Comparison of ENCODE assay signal across 8 cellular contexts in the genomic region with DNA sequence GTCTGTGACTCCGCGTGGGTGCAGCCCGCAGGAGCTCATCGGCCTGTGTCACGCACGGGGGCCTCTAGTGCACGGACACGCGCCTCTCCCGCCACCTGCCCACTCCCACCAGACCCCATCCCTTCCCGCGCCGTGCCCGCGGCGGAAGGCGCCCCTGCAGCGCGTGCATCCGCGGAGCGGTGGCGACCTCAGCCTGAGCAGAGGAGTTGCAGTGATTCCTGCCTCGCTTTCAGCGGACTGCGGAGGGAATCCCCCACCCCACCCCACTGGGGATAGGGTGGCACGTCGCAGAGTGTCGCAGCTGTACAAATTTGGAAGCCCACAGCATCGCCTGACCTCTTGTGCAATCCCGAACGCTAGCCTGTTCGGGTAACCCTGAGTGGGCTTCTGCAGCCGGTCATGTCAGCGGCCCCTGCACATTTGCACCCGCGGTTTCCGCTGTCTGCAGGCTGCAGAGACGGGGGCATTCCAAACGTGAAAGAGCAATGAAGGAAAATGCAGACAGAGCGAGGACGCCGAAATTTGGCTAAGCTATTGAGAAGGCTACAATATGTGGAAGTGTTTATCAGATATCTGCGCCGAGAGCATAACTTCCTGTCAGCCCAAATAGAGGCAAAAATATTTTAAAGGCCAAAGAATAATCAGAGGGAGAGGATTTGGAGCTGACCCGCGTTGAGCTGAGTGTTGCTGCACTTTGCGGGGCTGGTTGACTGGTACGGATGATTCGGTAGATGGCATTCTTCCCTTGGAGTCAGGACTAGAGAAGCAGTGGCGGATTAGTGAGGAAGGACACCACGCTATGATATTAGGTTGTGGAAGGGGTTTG. TPM values are rescaled to one million over a fixed set of nuclear protein-coding genes. Genes with fewer than 3 reads are reported as not detected.
A peak's percentile ranks its signal among the peaks of the same experiment; 100 is the strongest.
DNase-seq lines count a peak whose midpoint lies in the region; ATAC-seq and TF ChIP-seq lines count a peak whose summit lies in the region.

No MANE protein-coding gene starts in this region.

- peak overlapping the region; percentile 99 for H2AFZ ChIP-seq in MM.1S (ENCODE audit: low read length)

- H3F3A ChIP-seq in MM.1S (ENCODE audit: insufficient read depth, low read length), result no peaks in the 10 kb centered on the region

- ATAC-seq in GM21619 (IDR thresholded peaks at IDR 0.05; ENCODE audit: unreplicated experiment) (peak; percentile 26), HG03159 (IDR thresholded peaks at IDR 0.05; ENCODE audit: unreplicated experiment) (no peak)

- peak overlapping the region; percentile 99 for H3K4me2 ChIP-seq in MM.1S (ENCODE audit: low read depth, low read length)

- TF ChIP-seq CTCF in MM.1S (IDR thresholded peaks at IDR 0.05; ENCODE audit: low read length), result peak; percentile 6; the same call in 1 of the 2 replicates

- intact Hi-C loops in posterior vena cava (cut with DNase I), result loop anchor here (5.0 kb wide), 2 partner anchors 514 to 519 kb away; no protein-coding TSS in a partner anchor

- H3K27ac ChIP-seq in MM.1S (ENCODE audit: low read length), result no peak overlapping the region

- DNase-seq in DMS79 treated with DMSO at 0.1 percent for 48 hours (lab: John Stamatoyannopoulos, UW) (peak; percentile 95), MM.1S (no peak), amniotic epithelial cell (ENCODE audit: low read depth) (peak; percentile 72), hepatic stellate cell (ENCODE audit: low spot score) (peak; percentile 34), posterior vena cava (ENCODE audit: low spot score) (peak; percentile 77), NAMALWA (ENCODE audit: low spot score) (no peak)

- no peaks in the 10 kb centered on the region for H3K27me3 ChIP-seq in MM.1S (replicated peaks; ENCODE audit: insufficient read depth, low read length)

- H3K79me2 ChIP-seq in MM.1S (ENCODE audit: low read length), result no peaks in the 10 kb centered on the region

- H3K9me2 ChIP-seq in MM.1S (replicated peaks; ENCODE audit: insufficient read depth, low read length), result no peaks in the 10 kb centered on the region

- peak overlapping the region; percentile 46; the same call in 1 of the 2 replicates for H3K9ac ChIP-seq in MM.1S (ENCODE audit: low read length)

- no peaks in the 10 kb centered on the region for H3K36me3 ChIP-seq in MM.1S (replicated peaks; ENCODE audit: insufficient read depth, low read length)

- no peaks in the 10 kb centered on the region for H4K20me1 ChIP-seq in MM.1S (ENCODE audit: insufficient read depth, low read length)

- peak overlapping the region; percentile 83 for H3K4me3 ChIP-seq in MM.1S (ENCODE audit: low read length)

- no peaks in the 10 kb centered on the region; the same call in 1 of the 2 replicates for H3K4me1 ChIP-seq in MM.1S (ENCODE audit: low read length)

- no peaks in the 10 kb centered on the region for H3K9me3 ChIP-seq in MM.1S (replicated peaks; ENCODE audit: insufficient read depth, low read length)

RNA-seq across cellular contexts. Expression of a gene that starts 0.6 kb away (rescaled TPM):
- total RNA-seq in posterior vena cava, result 1 to 10 TPM; 8.6 TPM

Comparison
In these comparisons a context has a peak if more than half of its experiments do, and no peak if none do; other contexts are left out.
1. DNase-seq: peak in DMS79 treated with DMSO at 0.1 percent for 48 hours (single experiment), amniotic epithelial cell (single experiment), hepatic stellate cell (single experiment) and posterior vena cava (single experiment); none in MM.1S (single experiment) and NAMALWA (single experiment).